Comparison of ENCODE assay signal across 13 cellular contexts in the genomic region with DNA sequence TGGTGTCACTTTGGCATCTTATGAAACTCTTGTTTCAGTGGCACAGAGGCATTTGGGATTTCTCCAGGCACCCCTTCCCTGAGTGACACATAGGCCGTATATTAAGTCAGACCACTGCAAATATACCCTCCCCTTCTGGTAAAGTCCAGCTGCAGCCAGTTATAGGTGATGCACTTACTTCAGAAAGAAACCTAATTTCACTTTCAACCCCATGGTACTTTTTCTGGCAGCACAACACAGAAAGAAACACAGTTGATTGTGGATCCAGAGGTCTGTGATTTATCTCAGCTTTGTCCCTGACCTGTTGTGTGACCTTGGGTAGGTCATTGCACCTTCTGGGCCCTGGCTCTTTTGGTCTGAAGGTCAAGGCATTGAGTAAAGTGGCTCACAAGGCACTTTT.
DNase-seq lines count a peak whose midpoint lies in the region; ATAC-seq, FAIRE-seq and TF ChIP-seq lines count a peak whose summit lies in the region.
"Had no signal": no experiment of that assay in that cellular context is flagged by ENCODE, and none has a peak within 500 bp of the region (broad histone marks: within the 10 kb centered on the region; RNA-seq: fewer than 3 reads in every experiment).

No MANE protein-coding gene starts in this region.

- no peak for TF ChIP-seq POLR2A in GM12891 (IDR thresholded peaks at IDR 0.05; ENCODE audit: low read depth, low read length)

- H3K14ac ChIP-seq in trophoblast cell (ENCODE audit: low read length), result no peak overlapping the region

- no peak overlapping the region for H3K27ac ChIP-seq in trophoblast cell (ENCODE audit: low read depth, low read length)
- H3K27ac ChIP-seq: esophagus squamous epithelium had no signal

- no peak overlapping the region for H3K18ac ChIP-seq in trophoblast cell (ENCODE audit: low read length)

- H2AFZ ChIP-seq in trophoblast cell (ENCODE audit: insufficient read depth, low read length, poor library complexity), result no peak overlapping the region

- H2AK5ac ChIP-seq in trophoblast cell (ENCODE audit: low read length), result no peak overlapping the region

- H3K4ac ChIP-seq in trophoblast cell (ENCODE audit: low read depth, low read length), result no peak overlapping the region

- no peak overlapping the region for H3K4me3 ChIP-seq in trophoblast cell (ENCODE audit: low read depth, low read length)
- H3K4me3 ChIP-seq: esophagus squamous epithelium had no signal

- FAIRE-seq in GM12891 (lab: Jason Lieb, UNC), result peak; percentile 94

- H3K4me1 ChIP-seq in trophoblast cell (ENCODE audit: control insufficient read depth in 1 of 2, insufficient read depth in 2 of 2, low read length in 2 of 2), result no peaks in the 10 kb centered on the region
- H3K4me1 ChIP-seq: esophagus squamous epithelium had no signal

- no peak for TF ChIP-seq CTCF in omental fat pad (IDR thresholded peaks at IDR 0.05)

- no CpG with 5 or more reads among the region's 1 CpG for WGBS in trophoblast cell (ENCODE audit: extremely low coverage, insufficient coverage, insufficient read length)

- H4K91ac ChIP-seq in trophoblast cell (ENCODE audit: low read depth, low read length), result no peak overlapping the region

- no peak overlapping the region for H3K23ac ChIP-seq in trophoblast cell (ENCODE audit: low read length)

- H4K12ac ChIP-seq in trophoblast cell (ENCODE audit: low read depth, low read length), result no peak overlapping the region

- no peak overlapping the region for H2BK5ac ChIP-seq in trophoblast cell (ENCODE audit: low read depth, low read length, poor library complexity)

- no peak for DNase-seq in GM12891 (ENCODE audit: insufficient read length, low spot score)
- DNase-seq in NCI-H82 treated with DMSO at 0.1 percent for 48 hours (lab: John Stamatoyannopoulos, UW; ENCODE audit: unreplicated experiment), result no peak
- no peak for DNase-seq in glomerular visceral epithelial cell (ENCODE audit: extremely low spot score)
- no peak for DNase-seq in omental fat pad (ENCODE audit: low spot score)
- no peak for DNase-seq in trophoblast cell
- DNase-seq: ACHN; activated CD8-positive, alpha-beta T cell treated with anti-CD3 and anti-CD28 coated beads for 36 hours; esophagus squamous epithelium; PC-3; stimulated activated CD8-positive, alpha-beta memory T cell treated with anti-CD3 and anti-CD28 coated beads, Interleukin-4, amount 100 ng/mL, for 48 hours had no signal

- H3K9ac ChIP-seq in trophoblast cell (ENCODE audit: low read length), result no peak overlapping the region

- H3K79me2 ChIP-seq in trophoblast cell (ENCODE audit: control insufficient read depth, insufficient read depth, low read length, poor library complexity), result no peaks in the 10 kb centered on the region

- no peak overlapping the region for H2BK120ac ChIP-seq in trophoblast cell (ENCODE audit: insufficient read depth, low read length, poor library complexity)

- peaks cover 2% of the 10 kb centered on the region for H3K9me3 ChIP-seq in trophoblast cell (ENCODE audit: insufficient read depth, low read depth, low read length)
- H3K9me3 ChIP-seq: esophagus squamous epithelium had no signal

- no peaks in the 10 kb centered on the region for H3K36me3 ChIP-seq in trophoblast cell (ENCODE audit: control insufficient read depth in 1 of 2, insufficient read depth in 2 of 2, low read length in 2 of 2)
- H3K36me3 ChIP-seq: esophagus squamous epithelium had no signal

- H3K79me1 ChIP-seq in trophoblast cell (ENCODE audit: low read length), result no peaks in the 10 kb centered on the region

- H2BK12ac ChIP-seq in trophoblast cell (ENCODE audit: low read length), result no peak overlapping the region

- peak; percentile 73 for ATAC-seq in GM19351 (IDR thresholded peaks at IDR 0.05; ENCODE audit: unreplicated experiment)
- ATAC-seq in HG02610 (IDR thresholded peaks at IDR 0.05; ENCODE audit: unreplicated experiment), result peak; percentile 83
- ATAC-seq in HG03354 (IDR thresholded peaks at IDR 0.05; ENCODE audit: poor library complexity, severe bottlenecking, unreplicated experiment), result peak; percentile 80
- no peak for ATAC-seq in omental fat pad (ENCODE audit: low FRiP score)
- ATAC-seq: activated CD8-positive, alpha-beta T cell treated with anti-CD3 and anti-CD28 coated beads for 36 hours; PC-3 had no signal

- H4K8ac ChIP-seq in trophoblast cell (ENCODE audit: low read depth, low read length), result no peak overlapping the region

- no peak overlapping the region for H3K4me2 ChIP-seq in trophoblast cell (ENCODE audit: low read length)

- no peaks in the 10 kb centered on the region for H3K27me3 ChIP-seq in trophoblast cell (ENCODE audit: insufficient read depth, low read length)
- H3K27me3 ChIP-seq: esophagus squamous epithelium had no signal

TF ChIP-seq in GM12891, 5 proteins besides CTCF, POLR2A, EP300 and RAD21:
- no peak for TF ChIP-seq TAF1 (IDR thresholded peaks at IDR 0.05; ENCODE audit: low read depth, low read length)
- no peak for TF ChIP-seq SPI1 (IDR thresholded peaks at IDR 0.05; ENCODE audit: low read depth, low read length)
- no peak for TF ChIP-seq POU2F2 (IDR thresholded peaks at IDR 0.05; ENCODE audit: low read depth, low read length)
- TF ChIP-seq PAX5 (IDR thresholded peaks at IDR 0.05; ENCODE audit: insufficient read depth, low read length, severe bottlenecking), result no peak
- no peak for TF ChIP-seq POLR2AphosphoS5 (IDR thresholded peaks at IDR 0.05; ENCODE audit: low read depth, low read length)
TF ChIP-seq in GM12891: peak in this region for 0.
